ENCODE assay signal across 14 cellular contexts in genomic region chr1:25068316-25068715, GRCh38.
DNase-seq lines count a peak whose midpoint lies in the region; ATAC-seq and TF ChIP-seq lines count a peak whose summit lies in the region.
"Had no signal": no experiment of that assay in that cellular context is flagged by ENCODE, and none has a peak within 500 bp of the region (broad histone marks: within the 10 kb centered on the region; RNA-seq: fewer than 3 reads in every experiment).

No MANE protein-coding gene starts in this region.

- no peaks in the 10 kb centered on the region for H3K9me3 Mint-ChIP-seq in activated CD4-positive, alpha-beta T cell treated with anti-CD3 and anti-CD28 coated beads for 36 hours (ENCODE audit: low read depth)
- no peaks in the 10 kb centered on the region for H3K9me3 Mint-ChIP-seq in activated T-helper 17 cell treated with anti-CD3 and anti-CD28 coated beads, Interleukin-2, amount 50 U/mL, for 72 hours
- H3K9me3 Mint-ChIP-seq in neural progenitor cell = no peaks in the 10 kb centered on the region
- H3K9me3 Mint-ChIP-seq: CD4-positive, CD25-positive, alpha-beta regulatory T cell had no signal

- H2AFZ ChIP-seq in neural progenitor cell (replicated peaks) = no peak overlapping the region

- H3K36me3 ChIP-seq in neural progenitor cell = no peaks in the 10 kb centered on the region
- H3K36me3 ChIP-seq in tibial artery = no peaks in the 10 kb centered on the region
- H3K36me3 ChIP-seq: BLaER1 had no signal

- H3K27me3 ChIP-seq in neural progenitor cell (no peaks in the 10 kb centered on the region), tibial artery (peaks cover 0 to 2% of the 10 kb centered on the region in 2 donors)
- H3K27me3 ChIP-seq: BLaER1 had no signal

- no peak for TF ChIP-seq CTCF in neural progenitor cell (IDR thresholded peaks at IDR 0.05)
- no peak for TF ChIP-seq CTCF in tibial artery (IDR thresholded peaks at IDR 0.05)

- H3K4me2 ChIP-seq in neural progenitor cell = no peak overlapping the region

- H3K9me3 ChIP-seq in neural progenitor cell (ENCODE audit: low read depth) (no peaks in the 10 kb centered on the region), tibial artery (no peaks in the 10 kb centered on the region)
- H3K9me3 ChIP-seq: BLaER1 had no signal

- no peaks in the 10 kb centered on the region for H3K36me3 Mint-ChIP-seq in activated CD4-positive, alpha-beta T cell treated with anti-CD3 and anti-CD28 coated beads for 36 hours (ENCODE audit: low read depth)
- no peaks in the 10 kb centered on the region for H3K36me3 Mint-ChIP-seq in activated T-helper 17 cell treated with anti-CD3 and anti-CD28 coated beads, Interleukin-2, amount 50 U/mL, for 72 hours (ENCODE audit: low read depth)
- no peaks in the 10 kb centered on the region for H3K36me3 Mint-ChIP-seq in neural progenitor cell
- H3K36me3 Mint-ChIP-seq: CD4-positive, CD25-positive, alpha-beta regulatory T cell had no signal

- DNase-seq in activated CD4-positive, alpha-beta T cell treated with anti-CD3 and anti-CD28 coated beads for 36 hours = no peak
- no peak for DNase-seq in activated CD4-positive, alpha-beta T cell treated with anti-CD3 and anti-CD28 coated beads, Interleukin-2, amount 50 U/mL, for 48 hours
- DNase-seq in neural progenitor cell (ENCODE audit: low spot score) = no peak
- no peak for DNase-seq in activated naive CD4-positive, alpha-beta T cell (lab: John Stamatoyannopoulos, UW)
- DNase-seq in tibial artery = no peak
- DNase-seq: 8988T, DMS53, GF-D8, HCEC 1CT had no signal

- no peak overlapping the region for H3K27ac ChIP-seq in neural progenitor cell
- H3K27ac ChIP-seq in tibial artery = no peak overlapping the region
- H3K27ac ChIP-seq: BLaER1, HL-60 had no signal

- no peaks in the 10 kb centered on the region for H4K20me1 ChIP-seq in neural progenitor cell (ENCODE audit: low read depth)
- H4K20me1 ChIP-seq: BLaER1 had no signal

- peaks cover 18% of the 10 kb centered on the region for H3K4me1 Mint-ChIP-seq in activated CD4-positive, alpha-beta T cell treated with anti-CD3 and anti-CD28 coated beads for 36 hours
- peaks cover 15% of the 10 kb centered on the region for H3K4me1 Mint-ChIP-seq in activated T-helper 17 cell treated with anti-CD3 and anti-CD28 coated beads, Interleukin-2, amount 50 U/mL, for 72 hours
- peaks cover 18% of the 10 kb centered on the region for H3K4me1 Mint-ChIP-seq in neural progenitor cell
- H3K4me1 Mint-ChIP-seq: CD4-positive, CD25-positive, alpha-beta regulatory T cell had no signal

- H3K4me3 ChIP-seq in neural progenitor cell = no peak overlapping the region
- H3K4me3 ChIP-seq in tibial artery = no peak overlapping the region
- H3K4me3 ChIP-seq: BLaER1 had no signal

- H3K79me2 ChIP-seq in neural progenitor cell (ENCODE audit: low read depth) = no peaks in the 10 kb centered on the region

- no peak overlapping the region for H3K4me3 Mint-ChIP-seq in activated CD4-positive, alpha-beta T cell treated with anti-CD3 and anti-CD28 coated beads for 36 hours
- no peak overlapping the region for H3K4me3 Mint-ChIP-seq in activated T-helper 17 cell treated with anti-CD3 and anti-CD28 coated beads, Interleukin-2, amount 50 U/mL, for 72 hours
- no peak overlapping the region for H3K4me3 Mint-ChIP-seq in neural progenitor cell
- H3K4me3 Mint-ChIP-seq: CD4-positive, CD25-positive, alpha-beta regulatory T cell had no signal

- peak overlapping the region; percentile 7 for H3K27ac Mint-ChIP-seq in activated CD4-positive, alpha-beta T cell treated with anti-CD3 and anti-CD28 coated beads for 36 hours
- H3K27ac Mint-ChIP-seq in activated T-helper 17 cell treated with anti-CD3 and anti-CD28 coated beads, Interleukin-2, amount 50 U/mL, for 72 hours = peak overlapping the region; percentile 7
- H3K27ac Mint-ChIP-seq in neural progenitor cell = peak overlapping the region; percentile 21
- H3K27ac Mint-ChIP-seq: CD4-positive, CD25-positive, alpha-beta regulatory T cell had no signal

- CTCF ChIA-PET in activated CD4-positive, alpha-beta T cell treated with anti-CD3 and anti-CD28 coated beads for 36 hours (lab: Charles Lee) = no interaction called here

- intact Hi-C loops in activated CD4-positive, alpha-beta T cell treated with anti-CD3 and anti-CD28 coated beads for 36 hours (cut with DNase I, micrococcal nuclease) = no loop called here
- intact Hi-C loops in tibial artery (cut with DNase I; ENCODE audit: low total_unique reads) = no loop called here

- no peaks in the 10 kb centered on the region for H3K27me3 Mint-ChIP-seq in activated CD4-positive, alpha-beta T cell treated with anti-CD3 and anti-CD28 coated beads for 36 hours
- H3K27me3 Mint-ChIP-seq in activated T-helper 17 cell treated with anti-CD3 and anti-CD28 coated beads, Interleukin-2, amount 50 U/mL, for 72 hours = no peaks in the 10 kb centered on the region
- H3K27me3 Mint-ChIP-seq in neural progenitor cell (ENCODE audit: insufficient read depth, low read depth) = peaks cover 5% of the 10 kb centered on the region

- H3K4me1 ChIP-seq in neural progenitor cell (peaks cover 29% of the 10 kb centered on the region), tibial artery (peaks cover 0 to 7% (median 0%) of the 10 kb centered on the region in 4 donors)

- H3F3A ChIP-seq in neural progenitor cell (ENCODE audit: low read depth) = peaks cover 7% of the 10 kb centered on the region

- no peak overlapping the region for H3K9ac ChIP-seq in neural progenitor cell
- H3K9ac ChIP-seq: BLaER1 had no signal

- no peak for ATAC-seq in activated CD4-positive, alpha-beta T cell treated with anti-CD3 and anti-CD28 coated beads for 36 hours
- no peak for ATAC-seq in activated T-helper 17 cell treated with anti-CD3 and anti-CD28 coated beads, Interleukin-2, amount 50 U/mL, for 72 hours (replicated peaks)
- ATAC-seq in GM18909 (IDR thresholded peaks at IDR 0.05; ENCODE audit: poor library complexity, unreplicated experiment) = no peak

- POLR2A ChIA-PET in activated CD4-positive, alpha-beta T cell treated with anti-CD3 and anti-CD28 coated beads for 36 hours (lab: Charles Lee) = no interaction called here
